ENCODE assay signal across 21 cellular contexts in the genomic region with DNA sequence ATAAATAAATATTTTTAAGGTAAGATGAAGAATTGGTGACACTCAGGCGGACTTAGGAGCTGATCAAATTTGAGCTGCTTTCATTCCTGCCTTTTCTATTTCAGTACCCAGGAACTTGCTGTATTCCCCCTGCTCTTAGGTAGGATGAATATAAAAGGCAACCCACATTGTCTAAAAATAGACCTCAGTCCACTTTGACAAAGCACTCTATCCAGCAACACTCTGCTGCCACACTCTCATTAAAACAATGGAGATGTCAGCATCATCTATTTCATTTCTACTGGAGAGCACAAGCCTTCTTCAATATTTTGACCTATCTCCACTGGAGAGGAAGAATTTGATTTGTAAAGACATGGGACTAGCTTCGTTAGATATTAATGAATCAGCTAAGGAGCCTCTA.
"Had no signal": no experiment of that assay in that cellular context is flagged by ENCODE, and none has a peak within 500 bp of the region (broad histone marks: within the 10 kb centered on the region; RNA-seq: fewer than 3 reads in every experiment).

No MANE protein-coding gene starts in this region.

- H3K4me3 ChIP-seq: ascending aorta, gastroesophageal sphincter, left lung, ovary, psoas muscle, right lobe of liver, tibial nerve had no signal

- H3K27ac ChIP-seq: ascending aorta, gastroesophageal sphincter, left lung, ovary, psoas muscle, right lobe of liver, tibial nerve, WERI-Rb-1 had no signal

- DNase-seq: activated CD4-positive, alpha-beta T cell treated with anti-CD3 and anti-CD28 coated beads for 48 hours; activated CD4-positive, alpha-beta T cell treated with anti-CD3 and anti-CD28 coated beads, Interleukin-2, amount 50 U/mL, for 48 hours; activated CD8-positive, alpha-beta memory T cell treated with anti-CD3 and anti-CD28 coated beads for 24 hours; activated gamma-delta T cell; activated naive CD4-positive, alpha-beta T cell treated with anti-CD3 and anti-CD28 coated beads, Interleukin-2, amount 10 ng/mL, durations not matched to agents 7 days and 5 days; activated naive CD8-positive, alpha-beta T cell treated with anti-CD3 and anti-CD28 coated beads, Interleukin-2, amount 10 ng/mL, durations not matched to agents 7 days and 5 days; left lung; naive B cell; nephron progenitor cell; ovary; psoas muscle; right lobe of liver; stimulated activated CD4-positive, alpha-beta T cell treated with anti-CD3 and anti-CD28 coated beads, Interleukin-2, amount 100 ng/mL, for 48 hours; stimulated activated naive CD4-positive, alpha-beta T cell treated with Interleukin-2 at 50 U/mL for 16 hours; T-helper 17 cell; T1000; WERI-Rb-1 had no signal

- ATAC-seq: activated CD4-positive, CD25-positive, alpha-beta regulatory T cell treated with anti-CD3 and anti-CD28 coated beads, Interleukin-2, amount 50 U/mL, for 24 hours; gastroesophageal sphincter; left lung; psoas muscle; right lobe of liver; T-helper 17 cell had no signal

- H3K27me3 ChIP-seq: ascending aorta, gastroesophageal sphincter, left lung, ovary, right lobe of liver, tibial nerve had no signal

- H3K9me3 ChIP-seq: ascending aorta, gastroesophageal sphincter, ovary, psoas muscle, right lobe of liver, tibial nerve had no signal

- H3K36me3 ChIP-seq: ascending aorta, gastroesophageal sphincter, left lung, ovary, right lobe of liver, tibial nerve, WERI-Rb-1 had no signal

- H3K4me1 ChIP-seq: ascending aorta, gastroesophageal sphincter, left lung, psoas muscle, tibial nerve had no signal
